ENCODE assay signal across 15 cellular contexts in genomic region chr11:12544986-12545775, GRCh38.
A peak's percentile ranks its signal among the peaks of the same experiment; 100 is the strongest.
DNase-seq lines count a peak whose midpoint lies in the region; ATAC-seq and TF ChIP-seq lines count a peak whose summit lies in the region.
"Had no signal": no experiment of that assay in that cellular context is flagged by ENCODE, and none has a peak within 500 bp of the region (broad histone marks: within the 10 kb centered on the region; RNA-seq: fewer than 3 reads in every experiment).

No MANE protein-coding gene starts in this region.

- POLR2A ChIA-PET in IMR-90 (lab: Charles Lee; ENCODE audit: unreplicated experiment) = no interaction called here

- H3K27me3 ChIP-seq in IMR-90 (ENCODE audit: control insufficient read depth, insufficient read depth, low read length) = no peaks in the 10 kb centered on the region
- H3K27me3 ChIP-seq in mammary epithelial cell (ENCODE audit: insufficient read depth, low read length) = no peaks in the 10 kb centered on the region

- H3K4me3 ChIP-seq in IMR-90 (ENCODE audit: insufficient read depth, low read depth, low read length) = no peak overlapping the region
- no peak overlapping the region for H3K4me3 ChIP-seq in mammary epithelial cell (replicated peaks in 1 of 3; ENCODE audit: insufficient read depth in 1 of 3, low read depth in 2 of 3, low read length in 3 of 3)

- TF ChIP-seq CTCF in IMR-90 (conservative IDR thresholded peaks at IDR 0.05; ENCODE audit: low read depth, low read length) (no peak), mammary epithelial cell (conservative IDR thresholded peaks at IDR 0.05 in 1 of 2, IDR thresholded peaks at IDR 0.05 in 1 of 2; ENCODE audit: extremely low read depth in 1 of 2, insufficient read depth in 1 of 2, low read depth in 1 of 2, low read length in 2 of 2) (no peak), omental fat pad (IDR thresholded peaks at IDR 0.05) (no peak)

- 97% methylated on average over 7 of the region's 13 CpGs; no CpG with 5 or more reads in 1 of the 2 experiments for WGBS in IMR-90 (ENCODE audit: extremely low coverage in 2 of 2, insufficient read length in 1 of 2), 2 experiments
- WGBS in mammary epithelial cell (ENCODE audit: low coverage, missing lambda C conversion rate) = 90% methylated on average over 13 of the region's 13 CpGs

- no peak overlapping the region for H2BK5ac ChIP-seq in IMR-90 (ENCODE audit: low read depth, low read length, poor library complexity, severe bottlenecking)

- peak overlapping the region; percentile 62 for H3K4ac ChIP-seq in IMR-90 (ENCODE audit: low read depth, low read length)

- H2BK15ac ChIP-seq in IMR-90 (ENCODE audit: low read depth, low read length) = peak overlapping the region; percentile 59

- no peak overlapping the region for H3K56ac ChIP-seq in IMR-90 (ENCODE audit: extremely low read depth, insufficient read depth, low read length)

- H3K9ac ChIP-seq in IMR-90 (ENCODE audit: low read depth, low read length) (no peak overlapping the region), mammary epithelial cell (ENCODE audit: insufficient read depth, low read length) (no peak overlapping the region)

- H3K9me3 ChIP-seq in IMR-90 (ENCODE audit: control insufficient read depth, insufficient read depth, low read length) (peaks cover 3% of the 10 kb centered on the region; the same call in 1 of the 2 replicates), mammary epithelial cell (replicated peaks; ENCODE audit: insufficient read depth, low read length) (no peaks in the 10 kb centered on the region)

- CTCF ChIA-PET in IMR-90 (lab: Yijun Ruan, JAX) (no interaction called here), mammary epithelial cell (lab: Charles Lee; ENCODE audit: low non-redundant PET) (no interaction called here)

- no peak overlapping the region for H3K23ac ChIP-seq in IMR-90 (ENCODE audit: low read depth, low read length)

- peak; percentile 28 for DNase-seq in AG20443 (ENCODE audit: low spot score)
- peak; percentile 59 for DNase-seq in IMR-90
- DNase-seq in mammary epithelial cell = peak; percentile 42
- DNase-seq in islet precursor cell = peak; percentile 84
- no peak for DNase-seq in omental fat pad (ENCODE audit: low spot score)
- DNase-seq in SHP77 (lab: John Stamatoyannopoulos, UW) = no peak
- DNase-seq in activated CD4-positive, alpha-beta T cell treated with anti-CD3 and anti-CD28 coated beads, Interleukin-2, amount 50 U/mL, for 4 hours = no peak
- DNase-seq: C1 segment of cervical spinal cord, NCI-H1105 treated with DMSO at 0.1 percent for 48 hours, NCI-H187, NCI-H2171, NCI-H446 treated with DMSO at 0.1 percent for 48 hours, NCI-H774, Right ventricle myocardium superior had no signal

- BruUV-seq in IMR-90 (replicated peaks; lab: Mats Ljungman, UMichigan) = no TSS peak
- no TSS peak for BruUV-seq in mammary epithelial cell (replicated peaks; lab: Mats Ljungman, UMichigan)

- intact Hi-C loops in IMR-90 (cut with micrococcal nuclease) = loop anchor here (5.0 kb wide), 1 partner anchor 213 kb away; no protein-coding TSS in a partner anchor
- intact Hi-C loops in mammary epithelial cell (cut with micrococcal nuclease) = no loop called here

- 0 out of 4 replicates have a peak overlapping the region, but pooled peaks of 1 of the 2 experiments have one; percentile 8 for H4K8ac ChIP-seq in IMR-90 (ENCODE audit: low read depth in 2 of 2, low read length in 2 of 2)

- H3K36me3 ChIP-seq in IMR-90 (ENCODE audit: control insufficient read depth, insufficient read depth, low read length) (no peaks in the 10 kb centered on the region), mammary epithelial cell (ENCODE audit: insufficient read depth, low read length) (no peaks in the 10 kb centered on the region)

- H3K4me1 ChIP-seq in IMR-90 (ENCODE audit: control insufficient read depth, insufficient read depth, low read length) (peaks cover 27% of the 10 kb centered on the region), mammary epithelial cell (ENCODE audit: insufficient read depth, low read length) (peaks cover 52% of the 10 kb centered on the region)

- no peak for TF ChIP-seq POLR2A in IMR-90 (IDR thresholded peaks at IDR 0.05; ENCODE audit: low read depth, low read length)

- in situ Hi-C loops in IMR-90 (cut with MboI; ENCODE audit: low sequenced_read_pairs) = no loop called here
- in situ Hi-C loops in mammary epithelial cell (cut with MboI; ENCODE audit: low sequenced_read_pairs in 2 of 2) = no loop called here

- peak overlapping the region; percentile 26; the same call in 1 of the 2 replicates for H3K14ac ChIP-seq in IMR-90 (replicated peaks; ENCODE audit: low read depth, low read length)

- H4K5ac ChIP-seq in IMR-90 (ENCODE audit: low read depth, low read length) = no peak overlapping the region

- H4K91ac ChIP-seq in IMR-90 (ENCODE audit: insufficient read depth, low read depth, low read length) = peak overlapping the region; percentile 31

- no peak for ATAC-seq in IMR-90 (ENCODE audit: low read depth)
- no peak for ATAC-seq in GM21381 (IDR thresholded peaks at IDR 0.05; ENCODE audit: unreplicated experiment)
- ATAC-seq in omental fat pad (ENCODE audit: low FRiP score) = no peak

- H3K79me2 ChIP-seq in mammary epithelial cell (ENCODE audit: insufficient read depth, low read length) = no peaks in the 10 kb centered on the region

- H2AK5ac ChIP-seq in IMR-90 (ENCODE audit: low read depth, low read length) = peak overlapping the region; percentile 74

- dilution Hi-C loops in IMR-90 (cut with HindIII; ENCODE audit: low sequenced_read_pairs, unreplicated experiment) = no loop called here
- dilution Hi-C loops in mammary epithelial cell (cut with HindIII; ENCODE audit: low sequenced_read_pairs) = no loop called here

- H3K79me1 ChIP-seq in IMR-90 (ENCODE audit: low read depth in 1 of 2, low read length in 2 of 2) = peaks cover 0 to 11% of the 10 kb centered on the region in 2 experiments; a peak in 2 of 4 replicates

- H2BK120ac ChIP-seq in IMR-90 (ENCODE audit: low read depth, low read length) = peak overlapping the region; percentile 2; the same call in 1 of the 2 replicates

- no peak for TF ChIP-seq RAD21 in IMR-90 (IDR thresholded peaks at IDR 0.05; ENCODE audit: low read length)

- H3K4me2 ChIP-seq in IMR-90 (ENCODE audit: low read depth, low read length) = no peak overlapping the region
- H3K4me2 ChIP-seq in mammary epithelial cell (ENCODE audit: insufficient read depth, low read depth, low read length) = no peak overlapping the region

- no peak overlapping the region for H2AK9ac ChIP-seq in IMR-90 (replicated peaks; ENCODE audit: low read depth, low read length, poor library complexity)

- H2AFZ ChIP-seq in IMR-90 (replicated peaks; ENCODE audit: low read length, poor library complexity) (peak overlapping the region; percentile 64), mammary epithelial cell (ENCODE audit: low read depth, low read length) (no peak overlapping the region)

- H2BK20ac ChIP-seq in IMR-90 (ENCODE audit: low read depth, low read length) = peak overlapping the region; percentile 14

- peaks cover 32% of the 10 kb centered on the region for H3K9me1 ChIP-seq in IMR-90 (ENCODE audit: insufficient read depth, low read length)

- H4K20me1 ChIP-seq in IMR-90 (ENCODE audit: insufficient read depth, low read length) (no peaks in the 10 kb centered on the region), mammary epithelial cell (ENCODE audit: insufficient read depth, low read length) (no peaks in the 10 kb centered on the region)

- H3K27ac ChIP-seq in IMR-90 (ENCODE audit: insufficient read depth, low read length) = no peak overlapping the region
- H3K27ac ChIP-seq in mammary epithelial cell (ENCODE audit: insufficient read depth, low read depth, low read length) = no peak overlapping the region

- peak overlapping the region; percentile 27; the same call in 1 of the 2 replicates for H3K18ac ChIP-seq in IMR-90 (ENCODE audit: low read depth, low read length)

TF ChIP-seq in IMR-90, 13 proteins besides CTCF, POLR2A, EP300 and RAD21:
- TF ChIP-seq BHLHE40 (IDR thresholded peaks at IDR 0.05; ENCODE audit: low read depth, low read length) = no peak
- no peak for TF ChIP-seq NFE2L2 (IDR thresholded peaks at IDR 0.05; ENCODE audit: low read depth, low read length)
- TF ChIP-seq CEBPB (IDR thresholded peaks at IDR 0.05; ENCODE audit: low read depth, low read length) = no peak
- TF ChIP-seq SMC3 (IDR thresholded peaks at IDR 0.05; ENCODE audit: low read depth, low read length) = no peak
- no peak for TF ChIP-seq MAFK (IDR thresholded peaks at IDR 0.05; ENCODE audit: low read depth, low read length)
- no peak for TF ChIP-seq MAZ (IDR thresholded peaks at IDR 0.05; ENCODE audit: borderline replicate concordance, low read depth, low read length)
- TF ChIP-seq, protein P1, sequence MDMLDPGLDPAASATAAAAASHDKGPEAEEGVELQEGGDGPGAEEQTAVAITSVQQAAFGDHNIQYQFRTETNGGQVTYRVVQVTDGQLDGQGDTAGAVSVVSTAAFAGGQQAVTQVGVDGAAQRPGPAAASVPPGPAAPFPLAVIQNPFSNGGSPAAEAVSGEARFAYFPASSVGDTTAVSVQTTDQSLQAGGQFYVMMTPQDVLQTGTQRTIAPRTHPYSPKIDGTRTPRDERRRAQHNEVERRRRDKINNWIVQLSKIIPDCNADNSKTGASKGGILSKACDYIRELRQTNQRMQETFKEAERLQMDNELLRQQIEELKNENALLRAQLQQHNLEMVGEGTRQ (IDR thresholded peaks at IDR 0.05; ENCODE audit: low read depth, low read length) = no peak
- TF ChIP-seq CHD1 (IDR thresholded peaks at IDR 0.05; ENCODE audit: low read depth, low read length) = no peak
- TF ChIP-seq FOS (IDR thresholded peaks at IDR 0.05; ENCODE audit: low read depth, low read length) = no peak
- TF ChIP-seq MXI1 (IDR thresholded peaks at IDR 0.05; ENCODE audit: borderline replicate concordance, low read depth, low read length) = no peak
- TF ChIP-seq, protein P2, sequence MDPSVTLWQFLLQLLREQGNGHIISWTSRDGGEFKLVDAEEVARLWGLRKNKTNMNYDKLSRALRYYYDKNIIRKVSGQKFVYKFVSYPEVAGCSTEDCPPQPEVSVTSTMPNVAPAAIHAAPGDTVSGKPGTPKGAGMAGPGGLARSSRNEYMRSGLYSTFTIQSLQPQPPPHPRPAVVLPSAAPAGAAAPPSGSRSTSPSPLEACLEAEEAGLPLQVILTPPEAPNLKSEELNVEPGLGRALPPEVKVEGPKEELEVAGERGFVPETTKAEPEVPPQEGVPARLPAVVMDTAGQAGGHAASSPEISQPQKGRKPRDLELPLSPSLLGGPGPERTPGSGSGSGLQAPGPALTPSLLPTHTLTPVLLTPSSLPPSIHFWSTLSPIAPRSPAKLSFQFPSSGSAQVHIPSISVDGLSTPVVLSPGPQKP (IDR thresholded peaks at IDR 0.05; ENCODE audit: borderline replicate concordance, low read depth, low read length) = no peak
- no peak for TF ChIP-seq RFX5 (IDR thresholded peaks at IDR 0.05; ENCODE audit: low read depth, low read length)
- no peak for TF ChIP-seq RCOR1 (IDR thresholded peaks at IDR 0.05; ENCODE audit: insufficient replicate concordance, low read length)

Comparison
In these comparisons a context has a peak if more than half of its experiments do, and no peak if none do; other contexts are left out.
1. DNase-seq: peak in AG20443 (single experiment), IMR-90 (single experiment), mammary epithelial cell (single experiment) and islet precursor cell (single experiment); none in omental fat pad (single experiment), SHP77 (0 of 2) and activated CD4-positive, alpha-beta T cell treated with anti-CD3 and anti-CD28 coated beads, Interleukin-2, amount 50 U/mL, for 4 hours (0 of 2).